ENCODE assay signal across 19 cellular contexts in the genomic region with DNA sequence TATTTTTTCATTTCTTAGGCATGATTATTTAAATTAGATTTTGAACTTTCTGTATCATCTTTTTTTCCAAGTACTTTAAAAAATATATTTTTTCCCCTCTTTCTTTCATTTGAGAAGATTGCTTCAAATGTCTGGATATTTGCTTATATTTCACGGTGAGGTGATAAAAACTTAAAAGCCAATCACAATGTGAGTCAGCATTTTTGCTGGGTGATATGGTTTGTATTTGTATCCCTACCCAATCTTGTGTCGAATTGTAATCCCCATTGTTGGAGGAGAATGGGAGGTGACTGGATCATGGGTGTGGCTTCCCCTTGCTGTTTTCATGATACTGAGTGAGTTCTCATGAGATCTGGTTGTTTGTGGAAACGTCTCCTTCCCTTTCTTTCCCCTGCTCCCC.
DNase-seq lines count a peak whose midpoint lies in the region; ATAC-seq, FAIRE-seq and TF ChIP-seq lines count a peak whose summit lies in the region.
"Had no signal": no experiment of that assay in that cellular context is flagged by ENCODE, and none has a peak within 500 bp of the region (broad histone marks: within the 10 kb centered on the region; RNA-seq: fewer than 3 reads in every experiment).

No MANE protein-coding gene starts in this region.

- H2AK5ac ChIP-seq in H1 (ENCODE audit: low read depth, low read length): no peak overlapping the region

- no peak for FAIRE-seq in A549 (lab: Jason Lieb, UNC)
- no peak for FAIRE-seq in H1 (lab: Jason Lieb, UNC)
- FAIRE-seq: GM12891, GM18507 had no signal

- H3K36me3 Mint-ChIP-seq in GM23338 (ENCODE audit: low read depth): no peaks in the 10 kb centered on the region
- H3K36me3 Mint-ChIP-seq in neural progenitor cell: no peaks in the 10 kb centered on the region
- no peaks in the 10 kb centered on the region for H3K36me3 Mint-ChIP-seq in Caco-2 (ENCODE audit: insufficient read depth, unreplicated experiment)
- H3K36me3 Mint-ChIP-seq: CD4-positive, CD25-positive, alpha-beta regulatory T cell; CD8-positive, alpha-beta T cell had no signal

- no peak overlapping the region for H4K5ac ChIP-seq in H1 (ENCODE audit: insufficient read length, low read depth, low read length)

- H3K79me2 ChIP-seq in GM23338 (replicated peaks; ENCODE audit: insufficient read depth) (no peaks in the 10 kb centered on the region), H1 (ENCODE audit: control insufficient read depth in 1 of 2, insufficient read depth in 2 of 2, low read length in 2 of 2) (no peaks in the 10 kb centered on the region), neural progenitor cell (ENCODE audit: low read depth) (no peaks in the 10 kb centered on the region)

- H2BK12ac ChIP-seq in H1 (ENCODE audit: low read depth, low read length): no peak overlapping the region

- H3K27me3 ChIP-seq in GM23338 (ENCODE audit: insufficient read depth): no peaks in the 10 kb centered on the region
- H3K27me3 ChIP-seq in H1 (replicated peaks in 1 of 4; ENCODE audit: control insufficient read depth in 3 of 4, extremely low read depth in 1 of 4, insufficient read depth in 3 of 4, low read length in 3 of 4): no peaks in the 10 kb centered on the region
- H3K27me3 ChIP-seq in neural progenitor cell: no peaks in the 10 kb centered on the region
- H3K27me3 ChIP-seq in Caco-2 (replicated peaks; ENCODE audit: control insufficient read depth, insufficient read depth, low read length): no peaks in the 10 kb centered on the region
- H3K27me3 ChIP-seq: BLaER1 had no signal

- no peak overlapping the region for H3K18ac ChIP-seq in H1 (ENCODE audit: extremely low read depth, low read length)

- no peak overlapping the region for H3K4ac ChIP-seq in H1 (replicated peaks; ENCODE audit: insufficient read length, low read depth, low read length)

- intact Hi-C loops in Caco-2 (cut with micrococcal nuclease; ENCODE audit: unreplicated experiment): no loop called here

- H3K27me3 Mint-ChIP-seq in GM23338 (ENCODE audit: insufficient read depth, low read depth, poor library complexity): no peaks in the 10 kb centered on the region
- no peaks in the 10 kb centered on the region for H3K27me3 Mint-ChIP-seq in neural progenitor cell (ENCODE audit: insufficient read depth, low read depth)
- H3K27me3 Mint-ChIP-seq in Caco-2 (ENCODE audit: insufficient read depth, unreplicated experiment): peaks cover 2% of the 10 kb centered on the region
- H3K27me3 Mint-ChIP-seq: B cell; CD4-positive, CD25-positive, alpha-beta regulatory T cell had no signal

- no peak for TF ChIP-seq RAD21 in A549 (conservative IDR thresholded peaks at IDR 0.05 in 1 of 2, IDR thresholded peaks at IDR 0.05 in 1 of 2)
- TF ChIP-seq RAD21 in H1 (IDR thresholded peaks at IDR 0.05 in 1 of 2, conservative IDR thresholded peaks at IDR 0.05 in 1 of 2; ENCODE audit: low read depth in 2 of 2, low read length in 2 of 2): no peak

- no peaks in the 10 kb centered on the region for H3F3A ChIP-seq in GM23338 (replicated peaks; ENCODE audit: low read depth)
- no peaks in the 10 kb centered on the region for H3F3A ChIP-seq in neural progenitor cell (ENCODE audit: low read depth)

- CTCF ChIA-PET in A549 (lab: Yijun Ruan, JAX): no interaction called here
- CTCF ChIA-PET in H1 (lab: Charles Lee; ENCODE audit: partially characterized antibody): no interaction called here
- CTCF ChIA-PET in Caco-2 (lab: Charles Lee): no interaction called here

- no peak for TF ChIP-seq POLR2A in A549 (IDR thresholded peaks at IDR 0.05; ENCODE audit: low read length)
- no peak for TF ChIP-seq POLR2A in H1 (IDR thresholded peaks at IDR 0.05; ENCODE audit: control extremely low read depth in 1 of 2, low read depth in 2 of 2, low read length in 2 of 2)

- TF ChIP-seq CTCF in A549 (IDR thresholded peaks at IDR 0.05) (no peak), GM23338 (conservative IDR thresholded peaks at IDR 0.05; ENCODE audit: low read depth in 2 of 2) (no peak), H1 (IDR thresholded peaks at IDR 0.05; ENCODE audit: control extremely low read depth in 1 of 3, insufficient read depth in 1 of 3, low read depth in 1 of 3, low read length in 3 of 3) (no peak), neural progenitor cell (IDR thresholded peaks at IDR 0.05) (no peak), Caco-2 (IDR thresholded peaks at IDR 0.05; ENCODE audit: insufficient read depth in 1 of 2, low read depth in 1 of 2, low read length in 1 of 2, severe bottlenecking in 1 of 2, unreplicated experiment in 1 of 2) (no peak)

- 12% methylated on average over 3 of the region's 3 CpGs for WGBS in A549 (ENCODE audit: missing lambda C conversion rate)
- 90% methylated on average over 3 of the region's 3 CpGs; no CpG with 5 or more reads in 1 of the 2 experiments for WGBS in H1 (ENCODE audit: extremely low coverage in 1 of 2, insufficient coverage in 1 of 2, insufficient read length in 1 of 2, insufficient replicate concordance in 2 of 2, low coverage in 1 of 2, low lambda C conversion rate in 2 of 2, missing lambda C conversion rate in 1 of 2), 2 experiments

- no peak overlapping the region for H2BK120ac ChIP-seq in H1 (replicated peaks; ENCODE audit: low read depth, low read length)

- H3K9me3 Mint-ChIP-seq in GM23338 (peaks cover 4% of the 10 kb centered on the region; the same call in 1 of the 3 replicates), neural progenitor cell (peaks cover 2% of the 10 kb centered on the region), Caco-2 (ENCODE audit: unreplicated experiment) (no peaks in the 10 kb centered on the region)

- ATAC-seq in A549: no peak
- no peak for ATAC-seq in GM23338
- ATAC-seq: CD8-positive, alpha-beta T cell; HCT116 had no signal

- no peak overlapping the region for H3K4me2 ChIP-seq in A549
- no peak overlapping the region for H3K4me2 ChIP-seq in GM23338
- no peak overlapping the region for H3K4me2 ChIP-seq in H1 (ENCODE audit: insufficient read depth in 1 of 2, low read depth in 2 of 2, low read length in 2 of 2)
- no peak overlapping the region for H3K4me2 ChIP-seq in neural progenitor cell
- H3K4me2 ChIP-seq: BLaER1 had no signal

- no peak overlapping the region for H3K4me3 Mint-ChIP-seq in GM23338
- no peak overlapping the region for H3K4me3 Mint-ChIP-seq in neural progenitor cell
- H3K4me3 Mint-ChIP-seq in Caco-2 (ENCODE audit: unreplicated experiment): no peak overlapping the region
- H3K4me3 Mint-ChIP-seq: B cell; CD8-positive, alpha-beta T cell; H9 had no signal

- H3K9me3 ChIP-seq in A549 (no peaks in the 10 kb centered on the region), H1 (ENCODE audit: insufficient read depth in 2 of 2, low read depth in 1 of 2, low read length in 1 of 2) (no peaks in the 10 kb centered on the region), neural progenitor cell (ENCODE audit: low read depth) (no peaks in the 10 kb centered on the region), Caco-2 (peaks cover 5% of the 10 kb centered on the region; the same call in 1 of the 2 replicates)
- H3K9me3 ChIP-seq: BLaER1 had no signal

- H4K91ac ChIP-seq in H1 (replicated peaks; ENCODE audit: insufficient read length, low read length): no peak overlapping the region

- H3K36me3 ChIP-seq in GM23338 (ENCODE audit: insufficient read depth) (no peaks in the 10 kb centered on the region), H1 (ENCODE audit: control insufficient read depth in 2 of 4, insufficient read depth in 4 of 4, low read length in 3 of 4) (no peaks in the 10 kb centered on the region), neural progenitor cell (no peaks in the 10 kb centered on the region), Caco-2 (ENCODE audit: control insufficient read depth, insufficient read depth, low read length) (no peaks in the 10 kb centered on the region)
- H3K36me3 ChIP-seq: BLaER1 had no signal

- H2BK20ac ChIP-seq in H1 (ENCODE audit: low read length): no peak overlapping the region

- TF ChIP-seq EP300 in A549 (IDR thresholded peaks at IDR 0.05) (no peak), H1 (IDR thresholded peaks at IDR 0.05; ENCODE audit: borderline replicate concordance in 1 of 2, low read depth in 2 of 2, low read length in 2 of 2) (no peak)

- H3K23me2 ChIP-seq in H1 (ENCODE audit: low read depth, low read length): no peaks in the 10 kb centered on the region

- POLR2A ChIA-PET in A549 (lab: Yijun Ruan, JAX) (no interaction called here), H1 (lab: Charles Lee; ENCODE audit: partially characterized antibody) (no interaction called here), Caco-2 (lab: Charles Lee) (no interaction called here)

- H3K27ac ChIP-seq in A549: no peak overlapping the region
- no peak overlapping the region for H3K27ac ChIP-seq in GM23338 (ENCODE audit: low read depth)
- no peak overlapping the region for H3K27ac ChIP-seq in H1 (ENCODE audit: low read depth, low read length)
- H3K27ac ChIP-seq in neural progenitor cell: no peak overlapping the region
- H3K27ac ChIP-seq: BLaER1, C4-2B had no signal

- H3K79me1 ChIP-seq in H1 (ENCODE audit: low read depth, low read length): no peaks in the 10 kb centered on the region

- H3K4me1 ChIP-seq in A549 (no peaks in the 10 kb centered on the region), GM23338 (ENCODE audit: insufficient read depth) (no peaks in the 10 kb centered on the region), H1 (replicated peaks in 1 of 4; ENCODE audit: control insufficient read depth in 3 of 4, insufficient read depth in 4 of 4, low read length in 3 of 4) (no peaks in the 10 kb centered on the region), neural progenitor cell (no peaks in the 10 kb centered on the region), Caco-2 (peaks cover 11% of the 10 kb centered on the region)
- H3K4me1 ChIP-seq: BLaER1 had no signal

- no peak overlapping the region for H2BK15ac ChIP-seq in H1 (ENCODE audit: low read length)

- DNase-seq in A549 (ENCODE audit: low read depth in 1 of 2, low spot score in 1 of 2): no peak
- no peak for DNase-seq in GM23338 (ENCODE audit: low spot score)
- DNase-seq in H1 (ENCODE audit: low read depth in 1 of 2, low spot score in 2 of 2): no peak
- DNase-seq in neural progenitor cell (ENCODE audit: low spot score): no peak
- DNase-seq in NCI-H524 treated with DMSO at 0.1 percent for 48 hours (lab: John Stamatoyannopoulos, UW): no peak
- DNase-seq in Caco-2: no peak
- DNase-seq in EL: no peak
- DNase-seq: CD4-positive, CD25-positive, alpha-beta regulatory T cell; CD8-positive, alpha-beta T cell; DMS 273 treated with DMSO at 0.1 percent for 48 hours; DMS79; GF-D8; H9 had no signal

- H3K27ac Mint-ChIP-seq in GM23338 (peak overlapping the region; percentile 38; the same call in 1 of the 2 replicates), neural progenitor cell (no peak overlapping the region), Caco-2 (ENCODE audit: unreplicated experiment) (no peak overlapping the region)
- H3K27ac Mint-ChIP-seq: B cell; CD4-positive, CD25-positive, alpha-beta regulatory T cell; CD8-positive, alpha-beta T cell; H9 had no signal

- H3K9ac ChIP-seq in H1 (replicated peaks in 1 of 4; ENCODE audit: extremely low read depth in 1 of 4, low read depth in 3 of 4, low read length in 3 of 4) (no peak overlapping the region), neural progenitor cell (no peak overlapping the region)
- H3K9ac ChIP-seq: BLaER1 had no signal

- H2AFZ ChIP-seq in GM23338 (0 out of 2 replicates have a peak overlapping the region, but pooled peaks have one; percentile 18), H1 (ENCODE audit: low read length) (0 out of 2 replicates have a peak overlapping the region, but pooled peaks have one; percentile 18), neural progenitor cell (replicated peaks) (peak overlapping the region; percentile 42)

- H3K23ac ChIP-seq in H1 (ENCODE audit: insufficient read length): no peak overlapping the region

- H4K8ac ChIP-seq in H1 (ENCODE audit: extremely low read depth, insufficient read depth, low read length): no peak overlapping the region

- no peak overlapping the region for H3K4me3 ChIP-seq in A549
- H3K4me3 ChIP-seq in GM23338: no peak overlapping the region
- H3K4me3 ChIP-seq in H1 (ENCODE audit: extremely low read depth in 1 of 4, insufficient read depth in 2 of 4, low read depth in 3 of 4, low read length in 4 of 4): no peak overlapping the region
- no peak overlapping the region for H3K4me3 ChIP-seq in neural progenitor cell
- H3K4me3 ChIP-seq in Caco-2 (ENCODE audit: low read depth, low read length): no peak overlapping the region
- H3K4me3 ChIP-seq: BLaER1 had no signal

- H3K9me2 ChIP-seq in GM23338 (ENCODE audit: insufficient read depth): no peaks in the 10 kb centered on the region; the same call in 1 of the 2 replicates

- no peak overlapping the region for H3K56ac ChIP-seq in H1 (replicated peaks; ENCODE audit: insufficient read length, low read depth, low read length)

- H2BK5ac ChIP-seq in H1 (ENCODE audit: low read depth, low read length): no peak overlapping the region

- H4K20me1 ChIP-seq in GM23338 (replicated peaks; ENCODE audit: insufficient read depth) (no peaks in the 10 kb centered on the region; the same call in 1 of the 2 replicates), H1 (replicated peaks in 1 of 2; ENCODE audit: control insufficient read depth in 1 of 2, insufficient read depth in 2 of 2, low read length in 2 of 2) (no peaks in the 10 kb centered on the region), neural progenitor cell (ENCODE audit: low read depth) (no peaks in the 10 kb centered on the region)
- H4K20me1 ChIP-seq: BLaER1 had no signal

- H3K14ac ChIP-seq in H1 (ENCODE audit: insufficient read length): no peak overlapping the region

- BruUV-seq in Caco-2 (replicated peaks; lab: Mats Ljungman, UMichigan): no TSS peak

- H3K4me1 Mint-ChIP-seq in GM23338: no peaks in the 10 kb centered on the region
- no peaks in the 10 kb centered on the region for H3K4me1 Mint-ChIP-seq in neural progenitor cell
- H3K4me1 Mint-ChIP-seq in Caco-2 (ENCODE audit: low read depth, unreplicated experiment): peaks cover 5% of the 10 kb centered on the region
- H3K4me1 Mint-ChIP-seq: B cell; CD4-positive, CD25-positive, alpha-beta regulatory T cell had no signal
